Comparison of ENCODE assay signal across 11 cellular contexts in the genomic region with DNA sequence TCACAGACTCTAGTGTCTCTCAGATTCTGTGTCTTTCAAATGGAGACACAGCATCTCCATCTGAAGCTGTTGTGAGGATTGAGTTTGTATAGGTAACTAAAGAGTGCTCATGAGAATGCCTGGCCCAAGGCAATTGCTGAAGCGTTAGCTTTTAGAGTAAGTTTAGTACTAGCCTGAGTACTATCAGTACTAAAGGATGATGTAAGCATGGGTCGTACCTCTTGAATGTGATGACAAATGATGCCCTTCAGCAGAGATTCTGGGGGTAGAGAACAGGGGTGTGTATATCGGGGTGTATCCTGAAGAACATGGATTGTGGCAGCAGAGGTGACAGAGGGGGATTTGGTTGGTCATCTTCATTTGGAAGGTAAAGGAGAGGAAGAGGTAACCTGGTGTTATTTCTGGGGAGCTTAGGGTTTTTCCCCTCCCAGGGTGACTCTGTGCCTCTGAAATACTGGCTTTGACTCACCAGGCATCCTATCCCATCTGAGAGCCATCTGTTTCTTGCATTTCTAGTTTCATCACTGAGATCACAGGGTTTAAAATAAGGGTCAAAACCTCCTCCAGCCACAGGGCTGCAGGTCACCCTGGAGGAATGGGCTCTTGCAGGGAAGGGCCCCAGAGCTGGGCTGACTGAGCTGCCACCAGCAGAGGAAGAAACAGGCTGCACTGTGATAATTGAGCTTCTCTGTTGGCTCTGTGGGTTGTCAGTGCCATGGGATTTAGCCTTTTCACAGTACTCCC.
DNase-seq lines count a peak whose midpoint lies in the region; ATAC-seq and TF ChIP-seq lines count a peak whose summit lies in the region.
"Had no signal": no experiment of that assay in that cellular context is flagged by ENCODE, and none has a peak within 500 bp of the region (broad histone marks: within the 10 kb centered on the region; RNA-seq: fewer than 3 reads in every experiment).

No MANE protein-coding gene starts in this region.

- no peak overlapping the region for H3K4me3 ChIP-seq in CD4-positive, alpha-beta memory T cell (ENCODE audit: low read length in 2 of 2)
- no peak overlapping the region for H3K4me3 ChIP-seq in right cardiac atrium (ENCODE audit: low read length)

- no peaks in the 10 kb centered on the region for H3K36me3 Mint-ChIP-seq in activated B cell treated with CpG ODN at 0.5 μM for 24 hours (ENCODE audit: low read depth)
- no peaks in the 10 kb centered on the region for H3K36me3 Mint-ChIP-seq in CD4-positive, alpha-beta memory T cell

- H3K9me3 Mint-ChIP-seq in activated B cell treated with CpG ODN at 0.5 μM for 24 hours: no peaks in the 10 kb centered on the region
- H3K9me3 Mint-ChIP-seq in CD4-positive, alpha-beta memory T cell: peaks cover 0 to 9% (median 0%) of the 10 kb centered on the region in 8 donors

- H3K4me1 Mint-ChIP-seq in activated B cell treated with CpG ODN at 0.5 μM for 24 hours: peaks cover 74% of the 10 kb centered on the region
- H3K4me1 Mint-ChIP-seq in CD4-positive, alpha-beta memory T cell: no peaks in the 10 kb centered on the region

- no peak for TF ChIP-seq CTCF in activated B cell treated with CpG ODN at 0.5 μM for 24 hours (IDR thresholded peaks at IDR 0.05)

- POLR2A ChIA-PET in activated B cell treated with CpG ODN at 0.5 μM for 24 hours (lab: Charles Lee): interaction anchor here (0.6 kb wide), 1 partner anchor 753 kb away, joined by 3 read pairs; no protein-coding TSS in a partner anchor
- POLR2A ChIA-PET in CD4-positive, alpha-beta memory T cell (lab: Charles Lee; ENCODE audit: partially characterized antibody): no interaction called here

- H3K27ac ChIP-seq in CD4-positive, alpha-beta memory T cell (ENCODE audit: low read depth, low read length): no peak overlapping the region
- H3K27ac ChIP-seq in right cardiac atrium (ENCODE audit: low read length): no peak overlapping the region
- H3K27ac ChIP-seq: C4-2B had no signal

- peak overlapping the region; percentile 76 for H3K27ac Mint-ChIP-seq in activated B cell treated with CpG ODN at 0.5 μM for 24 hours
- no peak overlapping the region for H3K27ac Mint-ChIP-seq in CD4-positive, alpha-beta memory T cell

- H3K27me3 ChIP-seq in CD4-positive, alpha-beta memory T cell (ENCODE audit: insufficient read depth, low read length): no peaks in the 10 kb centered on the region
- H3K27me3 ChIP-seq in right cardiac atrium (ENCODE audit: control insufficient read depth, insufficient read depth): no peaks in the 10 kb centered on the region

- no peaks in the 10 kb centered on the region for H3K4me1 ChIP-seq in CD4-positive, alpha-beta memory T cell (ENCODE audit: insufficient read depth, low read length)
- no peaks in the 10 kb centered on the region for H3K4me1 ChIP-seq in right cardiac atrium (ENCODE audit: control insufficient read depth, insufficient read depth, low read length)

- ATAC-seq in GM18870 (IDR thresholded peaks at IDR 0.05; ENCODE audit: unreplicated experiment): peak; percentile 86
- ATAC-seq in HG02870 (IDR thresholded peaks at IDR 0.05; ENCODE audit: unreplicated experiment): peak; percentile 92
- ATAC-seq in activated B cell treated with CpG ODN at 0.5 μM for 24 hours (ENCODE audit: low read depth): peak; percentile 43
- ATAC-seq in right cardiac atrium: no peak
- ATAC-seq: HCT116 had no signal

- H3K9me3 ChIP-seq in CD4-positive, alpha-beta memory T cell (ENCODE audit: control insufficient read depth in 1 of 2, low read length in 2 of 2): no peaks in the 10 kb centered on the region
- H3K9me3 ChIP-seq in right cardiac atrium (ENCODE audit: control insufficient read depth, low read length): no peaks in the 10 kb centered on the region

- intact Hi-C loops in activated B cell treated with CpG ODN at 0.5 μM for 24 hours (cut with micrococcal nuclease): no loop called here
- intact Hi-C loops in CD4-positive, alpha-beta memory T cell (cut with micrococcal nuclease): no loop called here
- intact Hi-C loops in right cardiac atrium (cut with DNase I): no loop called here

- DNase-seq in AG08396 (ENCODE audit: low spot score) (peak; percentile 11), activated B cell treated with CpG ODN at 0.5 μM for 24 hours (no peak), right cardiac atrium (no peak), NCI-H526 (lab: John Stamatoyannopoulos, UW) (no peak), activated gamma-delta T cell (lab: John Stamatoyannopoulos, UW) (no peak)
- DNase-seq in CD4-positive, alpha-beta memory T cell: no peak
- DNase-seq: NCI-H2029 treated with DMSO at 0.1 percent for 48 hours had no signal

- CTCF ChIA-PET in activated B cell treated with CpG ODN at 0.5 μM for 24 hours (lab: Charles Lee): no interaction called here
- CTCF ChIA-PET in CD4-positive, alpha-beta memory T cell (lab: Charles Lee; ENCODE audit: partially characterized antibody): no interaction called here

- 78% methylated on average over 3 of the region's 3 CpGs for WGBS in right cardiac atrium

- H3K27me3 Mint-ChIP-seq in activated B cell treated with CpG ODN at 0.5 μM for 24 hours: no peaks in the 10 kb centered on the region
- H3K27me3 Mint-ChIP-seq in CD4-positive, alpha-beta memory T cell: peaks cover 0 to 3% of the 10 kb centered on the region in 2 donors

- peak overlapping the region; percentile 21 for H3K4me3 Mint-ChIP-seq in activated B cell treated with CpG ODN at 0.5 μM for 24 hours
- H3K4me3 Mint-ChIP-seq in CD4-positive, alpha-beta memory T cell: no peak overlapping the region

- no peaks in the 10 kb centered on the region for H3K36me3 ChIP-seq in CD4-positive, alpha-beta memory T cell (ENCODE audit: insufficient read depth, low read length)

Comparison
In these comparisons a context has a peak if more than half of its experiments do, and no peak if none do; other contexts are left out.
1. ATAC-seq: peak in GM18870 (single experiment), HG02870 (single experiment) and activated B cell treated with CpG ODN at 0.5 μM for 24 hours (single experiment); none in right cardiac atrium (0 of 2).